1 cellular context compared by ENCODE assay signal in genomic region chr7:82204694-82205093, GRCh38.
TF ChIP-seq lines count a peak whose summit lies in the region.

No MANE protein-coding gene starts in this region.

TF ChIP-seq in H1, 55 proteins besides CTCF, POLR2A, EP300 and RAD21 (continued from another document):
- no peak for TF ChIP-seq RBBP5 (IDR thresholded peaks at IDR 0.05; ENCODE audit: borderline replicate concordance, low read depth, low read length)
